In genomic region chr15:86125775-86126174, GRCh38 we compare ENCODE assay signal across 24 cellular contexts. TPM values are rescaled to one million over a fixed set of nuclear protein-coding genes. Genes with fewer than 3 reads are reported as not detected.
DNase-seq lines count a peak whose midpoint lies in the region; ATAC-seq and TF ChIP-seq lines count a peak whose summit lies in the region.
"Had no signal": no experiment of that assay in that cellular context is flagged by ENCODE, and none has a peak within 500 bp of the region (broad histone marks: within the 10 kb centered on the region; RNA-seq: fewer than 3 reads in every experiment).

No MANE protein-coding gene starts in this region.

- H3K27me3 ChIP-seq in psoas muscle (ENCODE audit: insufficient read depth in 3 of 3, low read length in 2 of 3) (no peaks in the 10 kb centered on the region), mesenchymal stem cell (ENCODE audit: control insufficient read depth in 1 of 2, insufficient read depth in 1 of 2, low read length in 2 of 2) (peaks cover 0 to under 1% of the 10 kb centered on the region in 2 experiments)

- intact Hi-C loops in psoas muscle (cut with DNase I), result no loop called here

- H3K79me1 ChIP-seq in mesenchymal stem cell (replicated peaks; ENCODE audit: low read length, poor library complexity, severe bottlenecking), result no peaks in the 10 kb centered on the region

- no peak overlapping the region for H3K4me3 ChIP-seq in psoas muscle
- H3K4me3 ChIP-seq in mesenchymal stem cell (ENCODE audit: insufficient read depth in 1 of 2, low read depth in 1 of 2, low read length in 2 of 2), result no peak overlapping the region
- H3K4me3 ChIP-seq: A549 had no signal

- H2BK12ac ChIP-seq in mesenchymal stem cell (ENCODE audit: low read length in 2 of 2), result no peak overlapping the region

- no peak overlapping the region for H3K23ac ChIP-seq in mesenchymal stem cell (ENCODE audit: low read length in 2 of 2)

- no peak overlapping the region for H4K91ac ChIP-seq in mesenchymal stem cell (ENCODE audit: low read length)

- TF ChIP-seq CTCF in psoas muscle (IDR thresholded peaks at IDR 0.05), result no peak

- no peak overlapping the region for H4K8ac ChIP-seq in mesenchymal stem cell (ENCODE audit: low read length)

- no peak overlapping the region for H2BK5ac ChIP-seq in mesenchymal stem cell (ENCODE audit: low read depth, low read length, poor library complexity, severe bottlenecking)

- H3K14ac ChIP-seq in mesenchymal stem cell (ENCODE audit: low read length in 2 of 2), result no peak overlapping the region

- peak; percentile 4 for DNase-seq in DMS 273 (lab: John Stamatoyannopoulos, UW; ENCODE audit: unreplicated experiment)
- no peak for DNase-seq in DMS 273 treated with DMSO at 0.1 percent for 48 hours (lab: John Stamatoyannopoulos, UW)
- DNase-seq in COLO829 (ENCODE audit: low spot score), result peak; percentile 22
- DNase-seq in NCI-H446 treated with DMSO at 0.1 percent for 48 hours (lab: John Stamatoyannopoulos, UW), result peak; percentile 0
- no peak for DNase-seq in psoas muscle
- no peak for DNase-seq in mesenchymal stem cell
- DNase-seq in GM19240 (ENCODE audit: insufficient read length, low spot score), result no peak
- DNase-seq: AML-193; CD4-positive, alpha-beta T cell; DMS53; DND-41; EL; GOT3; H7; HFFc6; IMR-90 had no signal

- H2AK5ac ChIP-seq in mesenchymal stem cell (ENCODE audit: low read length, severe bottlenecking), result no peak overlapping the region

- WGBS in psoas muscle, 3 donors, result 24 to 42% (median 32%) methylated on average over 3 of the region's 3 CpGs
- 93% methylated on average over 3 of the region's 3 CpGs for WGBS in mesenchymal stem cell

- H2BK120ac ChIP-seq in mesenchymal stem cell (ENCODE audit: low read depth, low read length), result no peak overlapping the region

- ATAC-seq in psoas muscle (peak; percentile 63 to 84 (median 73)), GM21367 (IDR thresholded peaks at IDR 0.05; ENCODE audit: unreplicated experiment) (no peak)
- ATAC-seq: A549, HCT116 had no signal

- no peak overlapping the region for H3K4me2 ChIP-seq in mesenchymal stem cell (ENCODE audit: low read length, poor library complexity, severe bottlenecking)
- H3K4me2 ChIP-seq: A549 had no signal

- no peak overlapping the region for H2BK15ac ChIP-seq in mesenchymal stem cell (ENCODE audit: low read depth, poor library complexity, severe bottlenecking)

- H3K9me3 ChIP-seq in psoas muscle, result no peaks in the 10 kb centered on the region
- H3K9me3 ChIP-seq in mesenchymal stem cell (ENCODE audit: control insufficient read depth, low read length), result peaks cover 5% of the 10 kb centered on the region
- H3K9me3 ChIP-seq: A549 had no signal

- H3K9ac ChIP-seq in mesenchymal stem cell (ENCODE audit: low read length), result no peak overlapping the region

- no peaks in the 10 kb centered on the region for H3K36me3 ChIP-seq in psoas muscle (ENCODE audit: insufficient read depth in 1 of 2, low read depth in 1 of 2)
- H3K36me3 ChIP-seq in mesenchymal stem cell (ENCODE audit: control insufficient read depth in 1 of 2, insufficient read depth in 2 of 2, low read depth in 1 of 2, low read length in 2 of 2), result no peaks in the 10 kb centered on the region

- H3K18ac ChIP-seq in mesenchymal stem cell (ENCODE audit: low read depth in 1 of 2, low read length in 2 of 2), result no peak overlapping the region

- no peak overlapping the region for H3K4ac ChIP-seq in mesenchymal stem cell (ENCODE audit: low read depth in 1 of 2, low read length in 2 of 2)

- H2AFZ ChIP-seq in mesenchymal stem cell (ENCODE audit: low read depth, low read length), result no peak overlapping the region

- peaks cover 13% of the 10 kb centered on the region for H3K4me1 ChIP-seq in psoas muscle
- no peaks in the 10 kb centered on the region for H3K4me1 ChIP-seq in mesenchymal stem cell (ENCODE audit: control insufficient read depth, insufficient read depth, low read depth, low read length)
- H3K4me1 ChIP-seq: A549 had no signal

- H3K27ac ChIP-seq in psoas muscle, result no peak overlapping the region
- no peak overlapping the region for H3K27ac ChIP-seq in mesenchymal stem cell (ENCODE audit: low read length, poor library complexity, severe bottlenecking)
- H3K27ac ChIP-seq: 22Rv1, A549, C4-2B, HL-60 had no signal

RNA-seq across cellular contexts. Expression of gene AGBL1, which starts 46.1 kb away (rescaled TPM):
- 10 to 100 TPM in 3 of 4 donors, 1 to 10 TPM in 1; 6.6 to 34.8 (median 15.6) TPM for total RNA-seq in psoas muscle
- polyA plus RNA-seq in psoas muscle, result 1 to 10 TPM in 2 of 3 donors, under 1 TPM in 1; 0.96 to 3.1 (median 1.9) TPM
- polyA plus RNA-seq in mesenchymal stem cell (2013, experiment 1 of 2), result 0.10 TPM
- polyA plus RNA-seq in mesenchymal stem cell (2013, experiment 2 of 2), result 0.11 TPM
- total RNA-seq: CD4-positive, alpha-beta T cell; G401; H7; HFFc6; IMR-90 had no signal
- polyA plus RNA-seq: A549, BJ, IMR-90 had no signal

Comparison
In these comparisons a context has a peak if more than half of its experiments do, and no peak if none do; other contexts are left out.
1. DNase-seq: peak in DMS 273 (single experiment), COLO829 (single experiment) and NCI-H446 treated with DMSO at 0.1 percent for 48 hours (single experiment); none in DMS 273 treated with DMSO at 0.1 percent for 48 hours (single experiment), psoas muscle (0 of 2), mesenchymal stem cell (single experiment) and GM19240 (single experiment).